ENCODE assay signal across 1 cellular context in the genomic region with DNA sequence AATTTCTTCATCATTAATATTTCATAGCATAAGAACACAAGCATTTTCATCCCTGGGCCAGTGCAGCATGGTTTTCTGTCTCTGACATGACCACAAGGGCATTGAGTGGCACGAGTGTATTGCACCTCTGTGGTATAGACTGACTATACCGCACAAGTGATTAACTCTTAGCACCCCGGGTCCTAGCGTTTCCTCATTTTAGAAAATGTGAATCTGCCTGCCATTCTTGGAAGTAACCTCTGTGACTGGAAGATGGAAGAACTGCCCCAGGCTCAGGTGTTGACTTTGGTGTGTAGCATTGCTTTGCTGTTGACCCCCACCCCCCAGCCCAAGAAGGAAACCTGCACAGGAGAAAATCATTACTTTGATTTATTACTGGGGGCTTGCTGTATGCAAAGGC.
TF ChIP-seq lines count a peak whose summit lies in the region.

No MANE protein-coding gene starts in this region.

TF ChIP-seq in K562, 482 proteins besides CTCF, POLR2A, EP300 and RAD21:
- TF ChIP-seq ZNF174 (CRISPR knock-in tag; IDR thresholded peaks at IDR 0.05) (no peak), ATF1 (CRISPR knock-in tag; IDR thresholded peaks at IDR 0.05) (no peak), ATF1 (tag; IDR thresholded peaks at IDR 0.05) (no peak), CBX2 (IDR thresholded peaks at IDR 0.05; ENCODE audit: insufficient read depth, low read length, poor library complexity, severe bottlenecking) (peak; percentile 76), DPF2 (IDR thresholded peaks at IDR 0.05) (no peak)
- TF ChIP-seq, protein P1, sequence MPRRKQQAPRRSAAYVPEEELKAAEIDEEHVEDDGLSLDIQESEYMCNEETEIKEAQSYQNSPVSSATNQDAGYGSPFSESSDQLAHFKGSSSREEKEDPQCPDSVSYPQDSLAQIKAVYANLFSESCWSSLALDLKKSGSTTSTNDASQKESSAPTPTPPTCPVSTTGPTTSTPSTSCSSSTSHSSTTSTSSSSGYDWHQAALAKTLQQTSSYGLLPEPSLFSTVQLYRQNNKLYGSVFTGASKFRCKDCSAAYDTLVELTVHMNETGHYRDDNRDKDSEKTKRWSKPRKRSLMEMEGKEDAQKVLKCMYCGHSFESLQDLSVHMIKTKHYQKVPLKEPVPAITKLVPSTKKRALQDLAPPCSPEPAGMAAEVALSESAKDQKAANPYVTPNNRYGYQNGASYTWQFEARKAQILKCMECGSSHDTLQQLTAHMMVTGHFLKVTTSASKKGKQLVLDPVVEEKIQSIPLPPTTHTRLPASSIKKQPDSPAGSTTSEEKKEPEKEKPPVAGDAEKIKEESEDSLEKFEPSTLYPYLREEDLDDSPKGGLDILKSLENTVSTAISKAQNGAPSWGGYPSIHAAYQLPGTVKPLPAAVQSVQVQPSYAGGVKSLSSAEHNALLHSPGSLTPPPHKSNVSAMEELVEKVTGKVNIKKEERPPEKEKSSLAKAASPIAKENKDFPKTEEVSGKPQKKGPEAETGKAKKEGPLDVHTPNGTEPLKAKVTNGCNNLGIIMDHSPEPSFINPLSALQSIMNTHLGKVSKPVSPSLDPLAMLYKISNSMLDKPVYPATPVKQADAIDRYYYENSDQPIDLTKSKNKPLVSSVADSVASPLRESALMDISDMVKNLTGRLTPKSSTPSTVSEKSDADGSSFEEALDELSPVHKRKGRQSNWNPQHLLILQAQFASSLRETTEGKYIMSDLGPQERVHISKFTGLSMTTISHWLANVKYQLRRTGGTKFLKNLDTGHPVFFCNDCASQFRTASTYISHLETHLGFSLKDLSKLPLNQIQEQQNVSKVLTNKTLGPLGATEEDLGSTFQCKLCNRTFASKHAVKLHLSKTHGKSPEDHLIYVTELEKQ (CRISPR knock-in tag; IDR thresholded peaks at IDR 0.05): no peak
